19 cellular contexts compared by ENCODE assay signal in genomic region chr1:82755671-82756070, GRCh38.
DNase-seq lines count a peak whose midpoint lies in the region; TF ChIP-seq lines count a peak whose summit lies in the region.
"Had no signal": no experiment of that assay in that cellular context is flagged by ENCODE, and none has a peak within 500 bp of the region (broad histone marks: within the 10 kb centered on the region; RNA-seq: fewer than 3 reads in every experiment).

No MANE protein-coding gene starts in this region.

- no peak overlapping the region for H3K4me3 ChIP-seq in astrocyte of the spinal cord (ENCODE audit: low read depth, low read length)
- H3K4me3 ChIP-seq in neural progenitor cell: no peak overlapping the region
- H3K4me3 ChIP-seq: BLaER1, GM23248 had no signal

- H2AFZ ChIP-seq in neural progenitor cell (replicated peaks): no peak overlapping the region
- H2AFZ ChIP-seq: GM23248 had no signal

- TF ChIP-seq CTCF in astrocyte of the spinal cord (IDR thresholded peaks at IDR 0.05; ENCODE audit: low read depth, low read length) (no peak), neural progenitor cell (IDR thresholded peaks at IDR 0.05) (no peak), GM13976 (IDR thresholded peaks at IDR 0.05; ENCODE audit: borderline replicate concordance, control extremely low read depth, extremely low read depth, insufficient read depth, missing control alignments) (no peak)

- no peak overlapping the region for H3K27ac ChIP-seq in neural progenitor cell
- H3K27ac ChIP-seq: BLaER1, C4-2B, GM23248 had no signal

- H4K20me1 ChIP-seq in neural progenitor cell (ENCODE audit: low read depth): no peaks in the 10 kb centered on the region
- H4K20me1 ChIP-seq: BLaER1 had no signal

- H3K4me2 ChIP-seq in neural progenitor cell: no peak overlapping the region
- H3K4me2 ChIP-seq: BLaER1 had no signal

- H3K9ac ChIP-seq in neural progenitor cell: no peak overlapping the region
- H3K9ac ChIP-seq: BLaER1, GM23248 had no signal

- H3K4me1 Mint-ChIP-seq in neural progenitor cell: peaks cover 9% of the 10 kb centered on the region
- H3K4me1 Mint-ChIP-seq: B cell; CD4-positive, CD25-positive, alpha-beta regulatory T cell had no signal

- no peaks in the 10 kb centered on the region for H3K79me2 ChIP-seq in neural progenitor cell (ENCODE audit: low read depth)

- no peaks in the 10 kb centered on the region for H3K27me3 Mint-ChIP-seq in neural progenitor cell (ENCODE audit: insufficient read depth, low read depth)
- H3K27me3 Mint-ChIP-seq: B cell; CD4-positive, CD25-positive, alpha-beta regulatory T cell had no signal

- H3K4me1 ChIP-seq in neural progenitor cell: peaks cover 17% of the 10 kb centered on the region
- H3K4me1 ChIP-seq: BLaER1, Caco-2 had no signal

- no peaks in the 10 kb centered on the region for H3K36me3 ChIP-seq in neural progenitor cell
- H3K36me3 ChIP-seq: BLaER1 had no signal

- in situ Hi-C loops in astrocyte of the spinal cord (cut with HindIII; ENCODE audit: low sequenced_read_pairs): no loop called here
- in situ Hi-C loops in GM13976 (cut with MboI; ENCODE audit: low sequenced_read_pairs, unreplicated experiment): no loop called here

- no peaks in the 10 kb centered on the region for H3K36me3 Mint-ChIP-seq in neural progenitor cell
- H3K36me3 Mint-ChIP-seq: CD4-positive, CD25-positive, alpha-beta regulatory T cell; CD8-positive, alpha-beta T cell had no signal

- no peak overlapping the region for H3K27ac Mint-ChIP-seq in neural progenitor cell
- H3K27ac Mint-ChIP-seq: B cell; CD4-positive, CD25-positive, alpha-beta regulatory T cell; CD8-positive, alpha-beta T cell had no signal

- H3F3A ChIP-seq in neural progenitor cell (ENCODE audit: low read depth): peaks cover 8% of the 10 kb centered on the region

- DNase-seq in HT-29 (ENCODE audit: low spot score) (peak; percentile 21), astrocyte of the spinal cord (ENCODE audit: low read depth, low spot score) (peak; percentile 3), myocyte (ENCODE audit: low read depth) (peak; percentile 13), UCSD-AML1 (lab: John Stamatoyannopoulos, UW; ENCODE audit: unreplicated experiment) (no peak), superior temporal gyrus (ENCODE audit: extremely low spot score) (no peak), neural progenitor cell (ENCODE audit: low spot score) (no peak), GM13976 (ENCODE audit: low spot score) (no peak)
- DNase-seq: 8988T; Caco-2; CD4-positive, CD25-positive, alpha-beta regulatory T cell; CD8-positive, alpha-beta T cell; DMS153; DND-41; GM23248; H7; HCEC 1CT had no signal

- no peaks in the 10 kb centered on the region for H3K9me3 ChIP-seq in neural progenitor cell (ENCODE audit: low read depth)
- H3K9me3 ChIP-seq: BLaER1, Caco-2 had no signal

- H3K27me3 ChIP-seq in neural progenitor cell: no peaks in the 10 kb centered on the region
- H3K27me3 ChIP-seq: BLaER1 had no signal

- no peaks in the 10 kb centered on the region for H3K9me3 Mint-ChIP-seq in neural progenitor cell
- H3K9me3 Mint-ChIP-seq: CD8-positive, alpha-beta T cell had no signal

- no peak overlapping the region for H3K4me3 Mint-ChIP-seq in neural progenitor cell
- H3K4me3 Mint-ChIP-seq: B cell; CD4-positive, CD25-positive, alpha-beta regulatory T cell; CD8-positive, alpha-beta T cell had no signal

Comparison
In these comparisons a context has a peak if more than half of its experiments do, and no peak if none do; other contexts are left out.
1. DNase-seq: peak in HT-29 (single experiment), astrocyte of the spinal cord (single experiment) and myocyte (single experiment); none in UCSD-AML1 (single experiment), superior temporal gyrus (single experiment), neural progenitor cell (single experiment) and GM13976 (single experiment).